In the genomic region with DNA sequence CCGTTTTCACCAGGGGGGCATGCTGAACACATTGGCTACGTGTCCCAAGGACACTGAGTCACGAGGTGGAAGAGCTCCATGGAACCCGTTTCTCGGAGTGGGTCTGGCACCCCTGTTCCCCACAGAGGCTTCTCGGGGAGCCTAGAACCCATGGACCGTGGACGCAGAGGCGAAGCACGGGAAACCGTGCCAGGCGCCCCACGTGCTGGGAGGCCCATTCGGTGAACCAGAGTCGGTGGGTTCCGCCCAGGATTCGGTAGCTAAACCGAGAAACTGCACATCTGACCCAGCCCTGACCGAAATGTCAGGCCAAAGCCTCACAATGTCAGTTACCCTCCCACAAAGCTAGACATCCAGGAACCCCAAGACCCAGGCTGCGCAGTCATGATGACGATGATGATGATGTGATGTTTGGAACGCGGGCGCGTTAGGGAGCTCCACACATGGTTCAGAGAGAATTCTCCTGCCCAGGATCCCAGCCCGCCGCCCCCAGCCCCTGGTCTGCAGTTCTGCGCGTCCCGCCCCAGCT, we compare ENCODE assay signal across 8 cellular contexts. TPM values are rescaled to one million over a fixed set of nuclear protein-coding genes. Genes with fewer than 3 reads are reported as not detected.
DNase-seq lines count a peak whose midpoint lies in the region; ATAC-seq, FAIRE-seq and TF ChIP-seq lines count a peak whose summit lies in the region.

No MANE protein-coding gene starts in this region.

- CTCF ChIA-PET in HEK293T (lab: Yijun Ruan, JAX) (interaction anchor here (1.0 to 2.2 kb wide), 2 partner anchors 26 to 84 kb away, joined by 3 to 19 read pairs; no protein-coding TSS in a partner anchor), PC-3 (lab: Charles Lee) (interaction anchor here (0.8 to 1.0 kb wide), 2 partner anchors 27 to 84 kb away, joined by 4 read pairs; no protein-coding TSS in a partner anchor), HepG2 (lab: Yijun Ruan, JAX; ENCODE audit: low intra/inter-chr PET ratio, low total read pairs) (interaction anchor here (1.3 kb wide), 1 partner anchor 27 kb away, joined by 3 read pairs; no protein-coding TSS in a partner anchor)

- BruUV-seq in PC-3 (replicated peaks; lab: Mats Ljungman, UMichigan) (TSS peak; percentile 93), HepG2 (replicated peaks; lab: Mats Ljungman, UMichigan) (TSS peak; percentile 74)

- H3K4me1 ChIP-seq in PC-3 (ENCODE audit: insufficient read depth, low read length), result peaks cover 15% of the 10 kb centered on the region
- H3K4me1 ChIP-seq in HepG2 (ENCODE audit: insufficient read depth, low read length), result peaks cover 62% of the 10 kb centered on the region

- H2AFZ ChIP-seq in PC-3 (ENCODE audit: low read length), result peak overlapping the region; percentile 91
- H2AFZ ChIP-seq in HepG2 (ENCODE audit: low read length), result no peak overlapping the region

- no peak for TF ChIP-seq RAD21 in HepG2 (CRISPR knock-in tag; IDR thresholded peaks at IDR 0.05)

- H3K9ac ChIP-seq in PC-3 (ENCODE audit: low read length) (peak overlapping the region; percentile 73), HepG2 (ENCODE audit: insufficient read depth, low read depth, low read length) (peak overlapping the region; percentile 62)

- peak overlapping the region; percentile 38 for H3K27ac ChIP-seq in PC-3 (ENCODE audit: low read length)
- peak overlapping the region; percentile 38 for H3K27ac ChIP-seq in HepG2 (ENCODE audit: extremely low read length, insufficient read depth, low read length)

- WGBS in HepG2 (ENCODE audit: low lambda C conversion rate), result 0% methylated on average over 6 of the region's 30 CpGs

- no peaks in the 10 kb centered on the region for H3K79me2 ChIP-seq in PC-3 (ENCODE audit: low read length)
- no peaks in the 10 kb centered on the region for H3K79me2 ChIP-seq in HepG2 (ENCODE audit: insufficient read depth, low read length)

- DNase-seq in HEK293T (ENCODE audit: extremely low spot score) (no peak), PC-3 (no peak), cerebellar cortex (ENCODE audit: low spot score) (peak; percentile 71), HepG2 (ENCODE audit: low spot score) (no peak), T-helper 9 cell (no peak), NCI-H526 treated with DMSO at 0.1 percent for 48 hours (lab: John Stamatoyannopoulos, UW) (no peak)
- no peak for DNase-seq in stimulated activated naive CD8-positive, alpha-beta T cell treated with anti-CD3 and anti-CD28 coated beads, Interleukin-15, Interleukin-2, amounts not matched to agents 100 U/mL and 50 U/mL, for 24 hours

- TF ChIP-seq CTCF in PC-3 (conservative IDR thresholded peaks at IDR 0.05; ENCODE audit: low read depth, low read length) (no peak), HepG2 (CRISPR knock-in tag; IDR thresholded peaks at IDR 0.05) (no peak)

- H3K9me2 ChIP-seq in PC-3 (replicated peaks; ENCODE audit: low read length), result no peaks in the 10 kb centered on the region

- TF ChIP-seq EP300 in HepG2 (IDR thresholded peaks at IDR 0.05; ENCODE audit: low read depth in 2 of 2, low read length in 2 of 2) (no peak), HepG2 (CRISPR knock-in tag; IDR thresholded peaks at IDR 0.05; ENCODE audit: borderline replicate concordance) (no peak)

- H3K36me3 ChIP-seq in PC-3 (ENCODE audit: low read depth, low read length), result no peaks in the 10 kb centered on the region
- no peaks in the 10 kb centered on the region for H3K36me3 ChIP-seq in HepG2 (replicated peaks in 1 of 2; ENCODE audit: control insufficient read depth in 1 of 2, insufficient read depth in 2 of 2, low read length in 2 of 2)

- H3K9me3 ChIP-seq in PC-3 (ENCODE audit: low read length) (no peaks in the 10 kb centered on the region), HepG2 (ENCODE audit: low read length) (no peaks in the 10 kb centered on the region)

- no peaks in the 10 kb centered on the region for H3F3A ChIP-seq in PC-3 (ENCODE audit: low read length, unreplicated experiment)

- POLR2A ChIA-PET in HEK293T (lab: Yijun Ruan, JAX), result interaction anchor here (0.8 to 4.2 kb wide), 6 partner anchors 9 to 60 kb away, joined by 3 to 60 read pairs (median 3); no protein-coding TSS in a partner anchor
- POLR2A ChIA-PET in PC-3 (lab: Charles Lee; ENCODE audit: unreplicated experiment), result no interaction called here
- POLR2A ChIA-PET in HepG2 (lab: Yijun Ruan, JAX), result interaction anchor here (1.7 to 4.2 kb wide), 3 partner anchors 10 to 26 kb away, joined by 5 to 35 read pairs (median 6); a partner anchor contains a TSS

- peak overlapping the region; percentile 74 for H3K4me3 ChIP-seq in GM08714 (ENCODE audit: low read length)
- H3K4me3 ChIP-seq in PC-3 (ENCODE audit: low read length), result peak overlapping the region; percentile 89
- H3K4me3 ChIP-seq in HepG2 (replicated peaks in 1 of 3; ENCODE audit: insufficient read depth in 1 of 3, low read depth in 2 of 3, low read length in 3 of 3), result peak overlapping the region; percentile 70 to 90 (median 88)

- no peak for FAIRE-seq in HepG2 (lab: Jason Lieb, UNC)

- no peaks in the 10 kb centered on the region for H4K20me1 ChIP-seq in PC-3 (ENCODE audit: low read length)
- H4K20me1 ChIP-seq in HepG2 (ENCODE audit: insufficient read depth, low read length), result no peaks in the 10 kb centered on the region

- TF ChIP-seq POLR2A in HepG2 (IDR thresholded peaks at IDR 0.05; ENCODE audit: insufficient read depth in 1 of 2, low read depth in 2 of 2, low read length in 2 of 2), result peak in 1 of 2 experiments; percentile 24; a peak in 2 of 4 replicates

- no peak; the same call in none of the 2 replicates for ATAC-seq in PC-3
- ATAC-seq in HepG2, result peak; percentile 1; the same call in 2 of the 3 replicates
- peak; percentile 22 for ATAC-seq in stimulated activated naive CD8-positive, alpha-beta T cell treated with anti-CD3 and anti-CD28 coated beads, Interleukin-15, Interleukin-2, amounts not matched to agents 100 U/mL and 50 U/mL, for 24 hours

- intact Hi-C loops in PC-3 (cut with micrococcal nuclease) (loop anchor here (1.0 to 2.0 kb wide), 2 partner anchors 26 to 32 kb away; no protein-coding TSS in a partner anchor), HepG2 (cut with micrococcal nuclease; ENCODE audit: unreplicated experiment) (loop anchor here (5.0 to 10.0 kb wide), 2 partner anchors 148 to 340 kb away; a partner anchor contains a TSS)

- H3K27me3 ChIP-seq in PC-3 (ENCODE audit: low read length) (no peaks in the 10 kb centered on the region), HepG2 (ENCODE audit: control insufficient read depth in 1 of 2, insufficient read depth in 2 of 2, low read length in 2 of 2) (peaks cover 6 to 16% of the 10 kb centered on the region in 2 experiments; a peak in 3 of 5 replicates)

- peak overlapping the region; percentile 83 for H3K4me2 ChIP-seq in PC-3 (ENCODE audit: low read length)
- H3K4me2 ChIP-seq in HepG2 (ENCODE audit: low read depth, low read length), result peak overlapping the region; percentile 95

- in situ Hi-C loops in HepG2 (cut with HindIII; ENCODE audit: extremely low pct_ligation_motif_present, low pct_unique_long_range_greater_than_20kb), result no loop called here

TF ChIP-seq in HEK293T, 16 proteins besides CTCF, POLR2A, EP300 and RAD21:
- TF ChIP-seq SP1 (IDR thresholded peaks at IDR 0.05), result no peak
- no peak for TF ChIP-seq BHLHE40 (IDR thresholded peaks at IDR 0.05; ENCODE audit: borderline replicate concordance)
- no peak for TF ChIP-seq ELF4 (IDR thresholded peaks at IDR 0.05)
- peak; percentile 66 for TF ChIP-seq L3MBTL2 (conservative IDR thresholded peaks at IDR 0.05)
TF ChIP-seq in HEK293T: peak in this region for 1.

TF ChIP-seq in HepG2, 621 proteins besides CTCF, POLR2A, EP300 and RAD21 (continues in another document):
- TF ChIP-seq GATA4 (IDR thresholded peaks at IDR 0.05; ENCODE audit: borderline replicate concordance, low read depth) (no peak), ATF7 (IDR thresholded peaks at IDR 0.05) (no peak), ATF7 (CRISPR knock-in tag; IDR thresholded peaks at IDR 0.05) (no peak), WIZ (CRISPR knock-in tag; IDR thresholded peaks at IDR 0.05) (peak; percentile 29; the same call in 1 of the 2 replicates), ZFAT (CRISPR knock-in tag; conservative IDR thresholded peaks at IDR 0.05) (no peak), ARNTL (CRISPR knock-in tag; IDR thresholded peaks at IDR 0.05) (no peak), HNRNPK (IDR thresholded peaks at IDR 0.05; ENCODE audit: low read depth, low read length, poor library complexity, severe bottlenecking) (no peak)
- TF ChIP-seq, protein P1, sequence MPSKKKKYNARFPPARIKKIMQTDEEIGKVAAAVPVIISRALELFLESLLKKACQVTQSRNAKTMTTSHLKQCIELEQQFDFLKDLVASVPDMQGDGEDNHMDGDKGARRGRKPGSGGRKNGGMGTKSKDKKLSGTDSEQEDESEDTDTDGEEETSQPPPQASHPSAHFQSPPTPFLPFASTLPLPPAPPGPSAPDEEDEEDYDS (CRISPR knock-in tag; IDR thresholded peaks at IDR 0.05), result no peak

RNA-seq across cellular contexts. Expression of a gene that starts 28.5 kb away (rescaled TPM):
- 0.40 and 1.6 TPM in 2 replicates for total RNA-seq in PC-3 (2014; rRNA removed)
- total RNA-seq in HepG2 (2016; rRNA removed; fragmentation: Illumina TruSeq; extraction: Trizol), result 0.66 TPM in 1 of 2 replicates, not detected in the other
- 0.51 TPM in 1 of 2 replicates, not detected in the other for total RNA-seq in HepG2 (2016; cell fraction: cytosol; rRNA removed; fragmentation: Illumina TruSeq; extraction: Trizol; ENCODE audit: low read depth)
- total RNA-seq in HepG2 (2016; cell fraction: insoluble cytoplasmic fraction; rRNA removed; fragmentation: Illumina TruSeq; extraction: Trizol), result 0.18 and 0.71 TPM in 2 replicates
- 0.21 and 0.25 TPM in 2 replicates for total RNA-seq in HepG2 (2016; cell fraction: membrane; rRNA removed; fragmentation: Illumina TruSeq; extraction: Trizol)
- total RNA-seq in HepG2 (2016; cell fraction: nucleus; rRNA removed; fragmentation: Illumina TruSeq; extraction: Trizol), result 0.50 and 0.69 TPM in 2 replicates
- polyA plus RNA-seq in HepG2 (2011; rRNA removed), result 0.34 and 0.42 TPM in 2 replicates
- polyA plus RNA-seq in HepG2 (2011; cell fraction: cytosol; rRNA removed), result 0.44 and 0.47 TPM in 2 replicates
- polyA plus RNA-seq in HepG2 (2011; cell fraction: nucleus; rRNA removed), result 0.74 and 1.2 TPM in 2 replicates
- polyA plus RNA-seq in HepG2 (2012), result 0.16 and 0.33 TPM in 2 replicates
- 0.09 and 0.11 TPM in 2 replicates for polyA plus RNA-seq in HepG2 (2016; cell fraction: cytosol; fragmentation: Illumina TruSeq; extraction: Trizol; ENCODE audit: low read depth)
- 0.16 and 0.44 TPM in 2 replicates for polyA plus RNA-seq in HepG2 (2016; cell fraction: insoluble cytoplasmic fraction; fragmentation: Illumina TruSeq; extraction: Trizol; ENCODE audit: low read depth)
- not detected in 2 replicates for polyA plus RNA-seq in HepG2 (2016; cell fraction: membrane; fragmentation: Illumina TruSeq; extraction: Trizol; ENCODE audit: low read depth)
- 0.95 and 1.1 TPM in 2 replicates for polyA plus RNA-seq in HepG2 (2016; cell fraction: nucleus; fragmentation: Illumina TruSeq; extraction: Trizol; ENCODE audit: insufficient read depth, low read depth)
- polyA minus RNA-seq in HepG2 (2011; rRNA and poly(A)+ RNA removed; ENCODE audit: low replicate concordance), result 1.5 and 1.6 TPM in 2 replicates
- polyA minus RNA-seq in HepG2 (2011; cell fraction: cytosol; rRNA and poly(A)+ RNA removed), result 1.7 TPM in 1 of 2 replicates, not detected in the other
- polyA minus RNA-seq in HepG2 (2011; cell fraction: nucleus; rRNA and poly(A)+ RNA removed), result not detected in 2 replicates
